2 cellular contexts compared by ENCODE assay signal in the genomic region with DNA sequence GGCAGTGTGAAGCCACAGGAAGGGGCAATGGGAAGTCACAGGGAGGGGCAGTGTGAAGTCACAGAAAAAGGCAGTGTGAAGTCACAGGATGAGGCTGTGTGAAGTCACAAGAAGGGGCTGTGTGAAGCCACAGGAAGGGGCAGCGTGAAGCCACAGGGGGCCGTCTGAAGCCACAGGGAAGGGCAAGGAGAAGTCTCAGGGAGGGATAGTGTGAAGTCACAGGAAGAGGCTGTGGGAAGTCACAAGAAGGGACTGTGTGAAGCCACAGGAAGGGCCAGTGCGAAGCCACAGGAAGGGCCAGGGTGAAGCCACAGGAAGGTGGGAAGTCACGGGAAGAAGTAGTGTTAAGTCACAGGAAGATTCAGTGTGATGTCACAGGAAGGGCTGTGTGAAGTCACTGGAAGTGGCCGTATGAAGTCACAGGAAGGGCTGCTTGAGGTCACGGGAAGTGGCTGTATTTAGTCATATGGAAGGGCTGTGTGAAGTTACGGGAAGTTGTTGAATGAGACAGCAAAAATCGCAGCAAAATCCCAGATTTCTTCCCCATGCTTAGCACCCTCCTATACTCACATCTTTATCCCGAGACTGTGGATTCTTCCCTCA.
TF ChIP-seq lines count a peak whose summit lies in the region.

No MANE protein-coding gene starts in this region.

TF ChIP-seq in GM23338, 12 proteins besides CTCF, POLR2A, EP300 and RAD21:
- TF ChIP-seq, protein P1, sequence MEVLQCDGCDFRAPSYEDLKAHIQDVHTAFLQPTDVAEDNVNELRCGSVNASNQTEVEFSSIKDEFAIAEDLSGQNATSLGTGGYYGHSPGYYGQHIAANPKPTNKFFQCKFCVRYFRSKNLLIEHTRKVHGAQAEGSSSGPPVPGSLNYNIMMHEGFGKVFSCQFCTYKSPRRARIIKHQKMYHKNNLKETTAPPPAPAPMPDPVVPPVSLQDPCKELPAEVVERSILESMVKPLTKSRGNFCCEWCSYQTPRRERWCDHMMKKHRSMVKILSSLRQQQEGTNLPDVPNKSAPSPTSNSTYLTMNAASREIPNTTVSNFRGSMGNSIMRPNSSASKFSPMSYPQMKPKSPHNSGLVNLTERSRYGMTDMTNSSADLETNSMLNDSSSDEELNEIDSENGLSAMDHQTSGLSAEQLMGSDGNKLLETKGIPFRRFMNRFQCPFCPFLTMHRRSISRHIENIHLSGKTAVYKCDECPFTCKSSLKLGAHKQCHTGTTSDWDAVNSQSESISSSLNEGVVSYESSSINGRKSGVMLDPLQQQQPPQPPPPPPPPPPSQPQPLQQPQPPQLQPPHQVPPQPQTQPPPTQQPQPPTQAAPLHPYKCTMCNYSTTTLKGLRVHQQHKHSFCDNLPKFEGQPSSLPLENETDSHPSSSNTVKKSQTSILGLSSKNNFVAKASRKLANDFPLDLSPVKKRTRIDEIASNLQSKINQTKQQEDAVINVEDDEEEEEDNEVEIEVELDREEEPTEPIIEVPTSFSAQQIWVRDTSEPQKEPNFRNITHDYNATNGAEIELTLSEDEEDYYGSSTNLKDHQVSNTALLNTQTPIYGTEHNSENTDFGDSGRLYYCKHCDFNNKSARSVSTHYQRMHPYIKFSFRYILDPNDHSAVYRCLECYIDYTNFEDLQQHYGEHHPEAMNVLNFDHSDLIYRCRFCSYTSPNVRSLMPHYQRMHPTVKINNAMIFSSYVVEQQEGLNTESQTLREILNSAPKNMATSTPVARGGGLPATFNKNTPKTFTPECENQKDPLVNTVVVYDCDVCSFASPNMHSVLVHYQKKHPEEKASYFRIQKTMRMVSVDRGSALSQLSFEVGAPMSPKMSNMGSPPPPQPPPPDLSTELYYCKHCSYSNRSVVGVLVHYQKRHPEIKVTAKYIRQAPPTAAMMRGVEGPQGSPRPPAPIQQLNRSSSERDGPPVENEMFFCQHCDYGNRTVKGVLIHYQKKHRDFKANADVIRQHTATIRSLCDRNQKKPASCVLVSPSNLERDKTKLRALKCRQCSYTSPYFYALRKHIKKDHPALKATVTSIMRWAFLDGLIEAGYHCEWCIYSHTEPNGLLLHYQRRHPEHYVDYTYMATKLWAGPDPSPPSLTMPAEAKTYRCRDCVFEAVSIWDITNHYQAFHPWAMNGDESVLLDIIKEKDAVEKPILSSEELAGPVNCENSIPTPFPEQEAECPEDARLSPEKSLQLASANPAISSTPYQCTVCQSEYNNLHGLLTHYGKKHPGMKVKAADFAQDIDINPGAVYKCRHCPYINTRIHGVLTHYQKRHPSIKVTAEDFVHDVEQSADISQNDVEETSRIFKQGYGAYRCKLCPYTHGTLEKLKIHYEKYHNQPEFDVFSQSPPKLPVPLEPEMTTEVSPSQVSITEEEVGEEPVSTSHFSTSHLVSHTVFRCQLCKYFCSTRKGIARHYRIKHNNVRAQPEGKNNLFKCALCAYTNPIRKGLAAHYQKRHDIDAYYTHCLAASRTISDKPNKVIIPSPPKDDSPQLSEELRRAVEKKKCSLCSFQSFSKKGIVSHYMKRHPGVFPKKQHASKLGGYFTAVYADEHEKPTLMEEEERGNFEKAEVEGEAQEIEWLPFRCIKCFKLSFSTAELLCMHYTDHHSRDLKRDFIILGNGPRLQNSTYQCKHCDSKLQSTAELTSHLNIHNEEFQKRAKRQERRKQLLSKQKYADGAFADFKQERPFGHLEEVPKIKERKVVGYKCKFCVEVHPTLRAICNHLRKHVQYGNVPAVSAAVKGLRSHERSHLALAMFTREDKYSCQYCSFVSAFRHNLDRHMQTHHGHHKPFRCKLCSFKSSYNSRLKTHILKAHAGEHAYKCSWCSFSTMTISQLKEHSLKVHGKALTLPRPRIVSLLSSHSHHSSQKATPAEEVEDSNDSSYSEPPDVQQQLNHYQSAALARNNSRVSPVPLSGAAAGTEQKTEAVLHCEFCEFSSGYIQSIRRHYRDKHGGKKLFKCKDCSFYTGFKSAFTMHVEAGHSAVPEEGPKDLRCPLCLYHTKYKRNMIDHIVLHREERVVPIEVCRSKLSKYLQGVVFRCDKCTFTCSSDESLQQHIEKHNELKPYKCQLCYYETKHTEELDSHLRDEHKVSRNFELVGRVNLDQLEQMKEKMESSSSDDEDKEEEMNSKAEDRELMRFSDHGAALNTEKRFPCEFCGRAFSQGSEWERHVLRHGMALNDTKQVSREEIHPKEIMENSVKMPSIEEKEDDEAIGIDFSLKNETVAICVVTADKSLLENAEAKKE (CRISPR knock-in tag; IDR thresholded peaks at IDR 0.05) = no peak
- TF ChIP-seq CREB1 (CRISPR knock-in tag; IDR thresholded peaks at IDR 0.05; ENCODE audit: low read depth) = peak; percentile 48

TF ChIP-seq in H1, 55 proteins besides CTCF, POLR2A, EP300 and RAD21:
- TF ChIP-seq SIX5 (IDR thresholded peaks at IDR 0.05; ENCODE audit: low read depth, low read length) = no peak
- TF ChIP-seq CREB1 (IDR thresholded peaks at IDR 0.05) = peak; percentile 77
- no peak for TF ChIP-seq CHD2 (IDR thresholded peaks at IDR 0.05; ENCODE audit: low read length)
- no peak for TF ChIP-seq RNF2 (IDR thresholded peaks at IDR 0.05; ENCODE audit: borderline replicate concordance, low read depth, low read length, missing control alignments, poor library complexity, severe bottlenecking)
- TF ChIP-seq TCF12 (IDR thresholded peaks at IDR 0.05; ENCODE audit: low read depth, low read length) = no peak
- TF ChIP-seq POU5F1 (IDR thresholded peaks at IDR 0.05; ENCODE audit: low read depth, low read length) = no peak
